In the genomic region with DNA sequence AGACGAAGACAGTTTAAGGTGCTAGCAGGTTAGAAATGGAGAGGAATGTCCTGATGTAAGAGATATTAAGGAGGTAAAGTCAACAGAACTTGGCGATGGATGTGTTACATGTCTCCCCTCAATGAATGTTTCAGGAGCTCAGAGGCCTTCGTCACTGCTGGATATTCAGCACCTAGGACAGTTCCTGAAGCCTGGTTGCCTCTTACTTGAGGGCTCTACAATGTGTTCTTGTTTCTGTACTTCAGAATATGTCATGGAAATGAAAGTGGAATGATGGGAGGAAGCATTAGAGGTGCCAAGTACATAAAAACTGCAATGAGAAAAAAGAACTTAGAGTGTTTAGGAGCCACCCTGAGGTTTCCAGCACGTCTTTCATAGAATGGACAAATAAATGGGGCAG, we compare ENCODE assay signal across 11 cellular contexts. TPM values are rescaled to one million over a fixed set of nuclear protein-coding genes. Genes with fewer than 3 reads are reported as not detected.
A peak's percentile ranks its signal among the peaks of the same experiment; 100 is the strongest.
DNase-seq lines count a peak whose midpoint lies in the region; ATAC-seq, FAIRE-seq and TF ChIP-seq lines count a peak whose summit lies in the region.
"Had no signal": no experiment of that assay in that cellular context is flagged by ENCODE, and none has a peak within 500 bp of the region (broad histone marks: within the 10 kb centered on the region; RNA-seq: fewer than 3 reads in every experiment).

No MANE protein-coding gene starts in this region.

- FAIRE-seq in GM19239 (lab: Jason Lieb, UNC), result no peak

- H2AK5ac ChIP-seq in mesendoderm (ENCODE audit: low read length), result no peak overlapping the region

- H3K27ac ChIP-seq in mesendoderm (ENCODE audit: low read depth, low read length), result no peak overlapping the region
- H3K27ac ChIP-seq in CD4-positive, alpha-beta T cell (ENCODE audit: low read depth, low read length), result no peak overlapping the region

- H3K79me1 ChIP-seq in mesendoderm (ENCODE audit: low read length), result no peaks in the 10 kb centered on the region

- H3K56ac ChIP-seq in mesendoderm (ENCODE audit: low read length), result no peak overlapping the region

- CTCF ChIA-PET in CD4-positive, alpha-beta T cell (lab: Charles Lee), result no interaction called here

- H3K9me3 ChIP-seq in CD4-positive, alpha-beta T cell (ENCODE audit: control insufficient read depth, low read length), result no peaks in the 10 kb centered on the region

- no peak overlapping the region for H3K4ac ChIP-seq in mesendoderm (ENCODE audit: low read depth, low read length)

- no peak overlapping the region for H4K5ac ChIP-seq in mesendoderm (ENCODE audit: low read length)

- no peaks in the 10 kb centered on the region for H3K36me3 ChIP-seq in mesendoderm (ENCODE audit: control insufficient read depth, insufficient read depth, low read length)

- H3K23ac ChIP-seq in mesendoderm (ENCODE audit: low read length), result no peak overlapping the region

- H2BK5ac ChIP-seq in mesendoderm (ENCODE audit: low read length), result no peak overlapping the region

- no peak overlapping the region for H4K8ac ChIP-seq in mesendoderm (ENCODE audit: low read depth, low read length)

- ATAC-seq in HG02571 (IDR thresholded peaks at IDR 0.05; ENCODE audit: unreplicated experiment) (no peak), GM21360 (IDR thresholded peaks at IDR 0.05; ENCODE audit: unreplicated experiment) (no peak)
- ATAC-seq in CD4-positive, alpha-beta T cell (ENCODE audit: poor library complexity), result no peak

- DNase-seq in GM19239 (ENCODE audit: insufficient read length, low spot score) (peak; percentile 12), NAMALWA (ENCODE audit: low spot score) (peak; percentile 59), cardiac fibroblast (ENCODE audit: low read depth in 2 of 2) (peak; percentile 26 to 42), mesendoderm (peak; percentile 75), Ammon's horn (ENCODE audit: low spot score) (no peak)
- DNase-seq in CD4-positive, alpha-beta T cell, result no peak
- DNase-seq: amygdala had no signal

- no peak overlapping the region for H3K9ac ChIP-seq in mesendoderm (ENCODE audit: low read length)

- H3K4me1 ChIP-seq in mesendoderm (ENCODE audit: control insufficient read depth, low read depth, low read length), result no peaks in the 10 kb centered on the region

- no peak overlapping the region for H3K4me2 ChIP-seq in mesendoderm (ENCODE audit: low read length)

- WGBS in mesendoderm (ENCODE audit: extremely low coverage, insufficient coverage, low lambda C conversion rate), result no CpG with 5 or more reads among the region's 4 CpGs

- no peak for TF ChIP-seq CTCF in cardiac fibroblast (IDR thresholded peaks at IDR 0.05; ENCODE audit: low read depth, low read length)
- no peak for TF ChIP-seq CTCF in CD4-positive, alpha-beta T cell (IDR thresholded peaks at IDR 0.05)

- no peak overlapping the region for H3K4me3 ChIP-seq in cardiac fibroblast (replicated peaks in 1 of 2; ENCODE audit: low read depth in 2 of 2, low read length in 2 of 2)
- H3K4me3 ChIP-seq in mesendoderm (ENCODE audit: low read length), result no peak overlapping the region

- POLR2A ChIA-PET in CD4-positive, alpha-beta T cell (lab: Charles Lee), result no interaction called here

- no peaks in the 10 kb centered on the region for H3K27me3 ChIP-seq in mesendoderm (ENCODE audit: insufficient read depth, low read length, poor library complexity)
- H3K27me3 ChIP-seq in CD4-positive, alpha-beta T cell (ENCODE audit: control insufficient read depth, insufficient read depth, low read length), result no peaks in the 10 kb centered on the region

- H3K4me3 Mint-ChIP-seq in CD4-positive, alpha-beta T cell, result no peak overlapping the region
- H3K4me3 Mint-ChIP-seq: IgD-negative memory B cell, immature natural killer cell had no signal

- no peak overlapping the region for H2BK120ac ChIP-seq in mesendoderm (ENCODE audit: low read depth, low read length)

- no peak overlapping the region for H3K18ac ChIP-seq in mesendoderm (ENCODE audit: low read length)

- H3K27me3 Mint-ChIP-seq in CD4-positive, alpha-beta T cell, result peaks cover 18% of the 10 kb centered on the region

- no peaks in the 10 kb centered on the region for H3K36me3 Mint-ChIP-seq in CD4-positive, alpha-beta T cell (ENCODE audit: low read depth)
- H3K36me3 Mint-ChIP-seq: immature natural killer cell had no signal

- intact Hi-C loops in CD4-positive, alpha-beta T cell (cut with DNase I, micrococcal nuclease), result no loop called here

- no peaks in the 10 kb centered on the region for H3K79me2 ChIP-seq in mesendoderm (ENCODE audit: control insufficient read depth, insufficient read depth, low read length)

- H3K9me3 Mint-ChIP-seq in CD4-positive, alpha-beta T cell, result peaks cover 7% of the 10 kb centered on the region

- H2BK15ac ChIP-seq in mesendoderm (replicated peaks; ENCODE audit: low read depth), result no peak overlapping the region

- no peaks in the 10 kb centered on the region for H3K4me1 Mint-ChIP-seq in CD4-positive, alpha-beta T cell (ENCODE audit: low read depth)
- H3K4me1 Mint-ChIP-seq: IgD-negative memory B cell, immature natural killer cell had no signal

- H3K27ac Mint-ChIP-seq in CD4-positive, alpha-beta T cell, result no peak overlapping the region
- H3K27ac Mint-ChIP-seq: IgD-negative memory B cell, immature natural killer cell had no signal

RNA-seq across cellular contexts. Expression of a gene that starts 17.7 kb away (rescaled TPM):
- polyA plus RNA-seq in mesendoderm (2013, experiment 1 of 2), result 0.01 TPM
- 0.04 TPM for polyA plus RNA-seq in mesendoderm (2013, experiment 2 of 2)
- not detected for total RNA-seq in CD4-positive, alpha-beta T cell

Comparison
In these comparisons a context has a peak if more than half of its experiments do, and no peak if none do; other contexts are left out.
1. DNase-seq: peak in GM19239 (single experiment), NAMALWA (single experiment), cardiac fibroblast (2 of 2) and mesendoderm (single experiment); none in CD4-positive, alpha-beta T cell (0 of 10) and Ammon's horn (single experiment).